ENCODE assay signal across 3 cellular contexts in the genomic region with DNA sequence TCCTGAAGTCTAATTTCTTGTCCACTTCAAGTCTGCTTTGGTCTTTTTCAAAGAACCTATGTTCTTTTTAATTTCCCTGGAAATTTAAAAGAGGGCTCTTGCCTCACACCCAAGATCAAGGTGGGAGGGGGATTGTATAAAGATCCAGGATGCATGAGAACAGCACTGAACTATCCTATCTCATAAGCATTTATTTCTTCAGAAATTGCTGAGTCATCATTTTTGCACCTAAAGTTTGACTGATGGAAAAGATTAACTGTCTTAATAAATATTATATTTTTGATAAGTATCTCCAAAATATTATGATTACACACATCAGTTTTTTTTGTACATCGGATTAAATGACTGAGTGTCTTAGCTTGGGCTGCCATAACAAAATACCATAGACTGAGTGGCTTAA.
TF ChIP-seq lines count a peak whose summit lies in the region.

No MANE protein-coding gene starts in this region.

TF ChIP-seq in A549, 52 proteins besides CTCF, POLR2A, EP300 and RAD21:
- TF ChIP-seq SREBF2 (IDR thresholded peaks at IDR 0.05) (no peak), NFE2L2 (conservative IDR thresholded peaks at IDR 0.05; ENCODE audit: low read length) (peak; percentile 50; the same call in 1 of the 2 replicates), PHF8 (IDR thresholded peaks at IDR 0.05; ENCODE audit: borderline replicate concordance, low read depth) (no peak), MAFK (IDR thresholded peaks at IDR 0.05; ENCODE audit: partially characterized antibody) (peak; percentile 99), ZSCAN20 (CRISPR knock-in tag; IDR thresholded peaks at IDR 0.05) (no peak), EHF (CRISPR knock-in tag; IDR thresholded peaks at IDR 0.05) (no peak)
- TF ChIP-seq, protein P1, sequence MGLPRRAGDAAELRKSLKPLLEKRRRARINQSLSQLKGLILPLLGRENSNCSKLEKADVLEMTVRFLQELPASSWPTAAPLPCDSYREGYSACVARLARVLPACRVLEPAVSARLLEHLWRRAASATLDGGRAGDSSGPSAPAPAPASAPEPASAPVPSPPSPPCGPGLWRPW (IDR thresholded peaks at IDR 0.05): no peak
- TF ChIP-seq, protein P2, sequence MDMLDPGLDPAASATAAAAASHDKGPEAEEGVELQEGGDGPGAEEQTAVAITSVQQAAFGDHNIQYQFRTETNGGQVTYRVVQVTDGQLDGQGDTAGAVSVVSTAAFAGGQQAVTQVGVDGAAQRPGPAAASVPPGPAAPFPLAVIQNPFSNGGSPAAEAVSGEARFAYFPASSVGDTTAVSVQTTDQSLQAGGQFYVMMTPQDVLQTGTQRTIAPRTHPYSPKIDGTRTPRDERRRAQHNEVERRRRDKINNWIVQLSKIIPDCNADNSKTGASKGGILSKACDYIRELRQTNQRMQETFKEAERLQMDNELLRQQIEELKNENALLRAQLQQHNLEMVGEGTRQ (IDR thresholded peaks at IDR 0.05): no peak
- TF ChIP-seq, protein P3, sequence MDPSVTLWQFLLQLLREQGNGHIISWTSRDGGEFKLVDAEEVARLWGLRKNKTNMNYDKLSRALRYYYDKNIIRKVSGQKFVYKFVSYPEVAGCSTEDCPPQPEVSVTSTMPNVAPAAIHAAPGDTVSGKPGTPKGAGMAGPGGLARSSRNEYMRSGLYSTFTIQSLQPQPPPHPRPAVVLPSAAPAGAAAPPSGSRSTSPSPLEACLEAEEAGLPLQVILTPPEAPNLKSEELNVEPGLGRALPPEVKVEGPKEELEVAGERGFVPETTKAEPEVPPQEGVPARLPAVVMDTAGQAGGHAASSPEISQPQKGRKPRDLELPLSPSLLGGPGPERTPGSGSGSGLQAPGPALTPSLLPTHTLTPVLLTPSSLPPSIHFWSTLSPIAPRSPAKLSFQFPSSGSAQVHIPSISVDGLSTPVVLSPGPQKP (IDR thresholded peaks at IDR 0.05; ENCODE audit: low read depth, low read length): no peak
- TF ChIP-seq, protein P4, sequence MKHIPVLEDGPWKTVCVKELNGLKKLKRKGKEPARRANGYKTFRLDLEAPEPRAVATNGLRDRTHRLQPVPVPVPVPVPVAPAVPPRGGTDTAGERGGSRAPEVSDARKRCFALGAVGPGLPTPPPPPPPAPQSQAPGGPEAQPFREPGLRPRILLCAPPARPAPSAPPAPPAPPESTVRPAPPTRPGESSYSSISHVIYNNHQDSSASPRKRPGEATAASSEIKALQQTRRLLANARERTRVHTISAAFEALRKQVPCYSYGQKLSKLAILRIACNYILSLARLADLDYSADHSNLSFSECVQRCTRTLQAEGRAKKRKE (CRISPR knock-in tag; IDR thresholded peaks at IDR 0.05; ENCODE audit: low read depth): no peak
- TF ChIP-seq, protein P5, sequence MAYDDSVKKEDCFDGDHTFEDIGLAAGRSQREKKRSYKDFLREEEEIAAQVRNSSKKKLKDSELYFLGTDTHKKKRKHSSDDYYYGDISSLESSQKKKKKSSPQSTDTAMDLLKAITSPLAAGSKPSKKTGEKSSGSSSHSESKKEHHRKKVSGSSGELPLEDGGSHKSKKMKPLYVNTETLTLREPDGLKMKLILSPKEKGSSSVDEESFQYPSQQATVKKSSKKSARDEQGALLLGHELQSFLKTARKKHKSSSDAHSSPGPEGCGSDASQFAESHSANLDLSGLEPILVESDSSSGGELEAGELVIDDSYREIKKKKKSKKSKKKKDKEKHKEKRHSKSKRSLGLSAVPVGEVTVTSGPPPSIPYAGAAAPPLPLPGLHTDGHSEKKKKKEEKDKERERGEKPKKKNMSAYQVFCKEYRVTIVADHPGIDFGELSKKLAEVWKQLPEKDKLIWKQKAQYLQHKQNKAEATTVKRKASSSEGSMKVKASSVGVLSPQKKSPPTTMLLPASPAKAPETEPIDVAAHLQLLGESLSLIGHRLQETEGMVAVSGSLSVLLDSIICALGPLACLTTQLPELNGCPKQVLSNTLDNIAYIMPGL (CRISPR knock-in tag; IDR thresholded peaks at IDR 0.05; ENCODE audit: borderline replicate concordance): no peak
TF ChIP-seq in A549: peak in this region for 2.

TF ChIP-seq in IMR-90, 13 proteins besides CTCF, POLR2A, EP300 and RAD21:
- TF ChIP-seq NFE2L2 (IDR thresholded peaks at IDR 0.05; ENCODE audit: low read depth, low read length) (peak; percentile 73), MAFK (IDR thresholded peaks at IDR 0.05; ENCODE audit: low read depth, low read length) (peak; percentile 100), MXI1 (IDR thresholded peaks at IDR 0.05; ENCODE audit: borderline replicate concordance, low read depth, low read length) (no peak), FOS (IDR thresholded peaks at IDR 0.05; ENCODE audit: low read depth, low read length) (no peak), SMC3 (IDR thresholded peaks at IDR 0.05; ENCODE audit: low read depth, low read length) (no peak)
- TF ChIP-seq, protein P2 (IDR thresholded peaks at IDR 0.05; ENCODE audit: low read depth, low read length): no peak

TF ChIP-seq in H1, 55 proteins besides CTCF, POLR2A, EP300 and RAD21:
- TF ChIP-seq BACH1 (IDR thresholded peaks at IDR 0.05; ENCODE audit: low read length) (peak; percentile 89), MAFK (IDR thresholded peaks at IDR 0.05; ENCODE audit: low read depth, low read length) (peak; percentile 100), SIX5 (IDR thresholded peaks at IDR 0.05; ENCODE audit: low read depth, low read length) (no peak)
